5 cellular contexts compared by ENCODE assay signal in genomic region chr14:19011703-19012102, GRCh38. TPM values are rescaled to one million over a fixed set of nuclear protein-coding genes. Genes with fewer than 3 reads are reported as not detected.
"Had no signal": no experiment of that assay in that cellular context is flagged by ENCODE, and none has a peak within 500 bp of the region (broad histone marks: within the 10 kb centered on the region; RNA-seq: fewer than 3 reads in every experiment).

No MANE protein-coding gene starts in this region.

RNA-seq across cellular contexts. Expression of gene POTEM, which starts 44.5 kb away (rescaled TPM):
- total RNA-seq: GM23338, H1, H9, HT-29, IMR-90 had no signal
- polyA plus RNA-seq: GM23338, H1, IMR-90 had no signal
